In the genomic region with DNA sequence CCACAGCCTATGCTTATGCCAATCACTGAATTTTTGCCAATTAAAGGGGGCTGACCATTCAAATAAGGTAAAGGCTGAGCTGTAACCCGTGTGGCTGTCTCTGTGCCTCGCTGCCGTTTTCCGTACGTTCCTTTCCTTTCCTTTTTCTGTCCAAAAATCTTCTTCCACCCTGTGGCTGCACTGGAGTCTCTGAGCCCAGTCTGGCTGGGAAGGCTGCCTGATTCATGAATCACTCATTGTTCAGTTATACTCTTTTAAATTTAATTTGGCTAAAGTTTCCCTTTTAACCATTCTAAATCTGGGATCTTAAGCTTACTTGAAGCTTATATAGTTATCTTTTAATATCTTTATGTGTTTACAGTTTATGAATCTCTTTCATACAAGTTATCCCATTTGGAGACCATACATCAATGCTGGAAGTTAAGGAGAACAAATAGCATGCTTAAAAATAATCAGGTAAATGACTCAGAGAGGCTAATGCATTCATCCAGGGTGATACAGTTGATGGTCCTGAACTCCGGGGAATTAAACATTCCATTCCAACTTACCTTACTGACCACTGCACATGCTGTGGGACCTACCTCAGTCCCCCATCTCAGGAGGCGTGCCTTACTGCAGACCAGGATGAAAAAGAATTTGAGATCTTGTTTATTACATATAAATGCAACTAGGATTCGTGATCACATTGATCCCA, we compare ENCODE assay signal across 14 cellular contexts.
"Had no signal": no experiment of that assay in that cellular context is flagged by ENCODE, and none has a peak within 500 bp of the region (broad histone marks: within the 10 kb centered on the region; RNA-seq: fewer than 3 reads in every experiment).

No MANE protein-coding gene starts in this region.

- H3K27me3 ChIP-seq: left lung, upper lobe of left lung had no signal

- H3K27ac ChIP-seq: coronary artery, left lung, prostate gland, upper lobe of left lung had no signal

- H3K4me1 ChIP-seq: left lung, prostate gland, upper lobe of left lung had no signal

- H3K9me3 ChIP-seq: prostate gland, upper lobe of left lung had no signal

- ATAC-seq: activated CD8-positive, alpha-beta T cell treated with anti-CD3 and anti-CD28 coated beads for 36 hours; left lung; stimulated activated naive CD8-positive, alpha-beta T cell treated with anti-CD3 and anti-CD28 coated beads, Interleukin-15, Interleukin-2, amounts not matched to agents 100 U/mL and 50 U/mL, for 24 hours had no signal

- H3K36me3 ChIP-seq: left lung, prostate gland, upper lobe of left lung had no signal

- H3K4me3 ChIP-seq: coronary artery, left lung, prostate gland, upper lobe of left lung had no signal

- DNase-seq: activated CD8-positive, alpha-beta memory T cell treated with anti-CD3 and anti-CD28 coated beads, Interleukin-2, amount 50 U/mL, for 48 hours; activated CD8-positive, alpha-beta T cell treated with anti-CD3 and anti-CD28 coated beads for 36 hours; activated naive CD4-positive, alpha-beta T cell; aorta; central memory CD4-positive, alpha-beta T cell; effector CD4-positive, alpha-beta T cell; left lung; nephron progenitor cell; stimulated activated CD4-positive, alpha-beta T cell treated with anti-CD3 and anti-CD28 coated beads, Interleukin-4, amount 100 ng/mL, for 1 hour; stimulated activated CD8-positive, alpha-beta memory T cell treated with anti-CD3 and anti-CD28 coated beads, Interleukin-4, amount 100 ng/mL, for 48 hours; stimulated activated naive CD8-positive, alpha-beta T cell treated with anti-CD3 and anti-CD28 coated beads, Interleukin-15, Interleukin-2, amounts not matched to agents 100 U/mL and 50 U/mL, for 24 hours; upper lobe of left lung had no signal
